15 cellular contexts compared by ENCODE assay signal in genomic region chr5:72007336-72008111, GRCh38.
DNase-seq lines count a peak whose midpoint lies in the region; ATAC-seq and TF ChIP-seq lines count a peak whose summit lies in the region.
"Had no signal": no experiment of that assay in that cellular context is flagged by ENCODE, and none has a peak within 500 bp of the region (broad histone marks: within the 10 kb centered on the region; RNA-seq: fewer than 3 reads in every experiment).

No MANE protein-coding gene starts in this region.

- no peak overlapping the region for H3K27ac ChIP-seq in left ventricle myocardium inferior (replicated peaks)
- H3K27ac ChIP-seq: 22Rv1; BLaER1 treated with 17β-estradiol and CSF1 and Interleukin-3, amounts not matched to agents 10 nM and 100 nM had no signal

- no peaks in the 10 kb centered on the region for H3K27me3 ChIP-seq in BE2C
- no peaks in the 10 kb centered on the region for H3K27me3 ChIP-seq in left ventricle myocardium inferior (ENCODE audit: low read depth)
- H3K27me3 ChIP-seq: BLaER1 treated with 17β-estradiol and CSF1 and Interleukin-3, amounts not matched to agents 10 nM and 100 nM had no signal

- no peaks in the 10 kb centered on the region for H3K9me3 Mint-ChIP-seq in mesothelial cell of epicardium

- no peaks in the 10 kb centered on the region for H3K27me3 Mint-ChIP-seq in mesothelial cell of epicardium (ENCODE audit: low read depth)

- H3K9me3 ChIP-seq in BE2C (no peaks in the 10 kb centered on the region), left ventricle myocardium inferior (replicated peaks) (no peaks in the 10 kb centered on the region)
- H3K9me3 ChIP-seq: BLaER1 treated with 17β-estradiol and CSF1 and Interleukin-3, amounts not matched to agents 10 nM and 100 nM; HAP-1 had no signal

- no peak for TF ChIP-seq CTCF in BE2C (IDR thresholded peaks at IDR 0.05; ENCODE audit: low read depth, low read length)
- TF ChIP-seq CTCF in mesothelial cell of epicardium (IDR thresholded peaks at IDR 0.05; ENCODE audit: unreplicated experiment): no peak
- no peak for TF ChIP-seq CTCF in left ventricle myocardium inferior (IDR thresholded peaks at IDR 0.05; ENCODE audit: borderline replicate concordance)

- no peaks in the 10 kb centered on the region for H3K36me3 ChIP-seq in BE2C
- no peaks in the 10 kb centered on the region for H3K36me3 ChIP-seq in left ventricle myocardium inferior
- H3K36me3 ChIP-seq: BLaER1 treated with 17β-estradiol and CSF1 and Interleukin-3, amounts not matched to agents 10 nM and 100 nM; HAP-1 had no signal

- H3K4me1 Mint-ChIP-seq in mesothelial cell of epicardium: peaks cover 25% of the 10 kb centered on the region
- H3K4me1 Mint-ChIP-seq: CD4-positive, CD25-positive, alpha-beta regulatory T cell had no signal

- intact Hi-C loops in left ventricle myocardium inferior (cut with micrococcal nuclease): no loop called here

- no peaks in the 10 kb centered on the region for H3K36me3 Mint-ChIP-seq in mesothelial cell of epicardium
- H3K36me3 Mint-ChIP-seq: CD4-positive, CD25-positive, alpha-beta regulatory T cell had no signal

- peak; percentile 28 for DNase-seq in BE2C
- peak; percentile 59 for DNase-seq in SK-N-DZ (ENCODE audit: low spot score)
- DNase-seq in cerebellar cortex (ENCODE audit: low spot score): peak; percentile 4
- DNase-seq in mesothelial cell of epicardium (ENCODE audit: low spot score in 2 of 2, unreplicated experiment in 2 of 2): no peak
- no peak for DNase-seq in left ventricle myocardium inferior
- DNase-seq in occipital lobe (lab: John Stamatoyannopoulos, UW): no peak
- DNase-seq in HuH-7.5 (ENCODE audit: low spot score): no peak
- DNase-seq: CD4-positive, CD25-positive, alpha-beta regulatory T cell; DMS53; GF-D8; GOT3 had no signal

- H3K4me3 Mint-ChIP-seq in mesothelial cell of epicardium: no peak overlapping the region
- H3K4me3 Mint-ChIP-seq: CD4-positive, CD25-positive, alpha-beta regulatory T cell had no signal

- H3K4me3 ChIP-seq in BE2C (ENCODE audit: low read depth, low read length) (no peak overlapping the region), left ventricle myocardium inferior (no peak overlapping the region)
- H3K4me3 ChIP-seq: BLaER1 treated with 17β-estradiol and CSF1 and Interleukin-3, amounts not matched to agents 10 nM and 100 nM; HAP-1 had no signal

- peak overlapping the region; percentile 36 for H3K27ac Mint-ChIP-seq in mesothelial cell of epicardium
- H3K27ac Mint-ChIP-seq: CD4-positive, CD25-positive, alpha-beta regulatory T cell had no signal

- H3K4me1 ChIP-seq in BE2C: peaks cover 6% of the 10 kb centered on the region; the same call in 1 of the 2 replicates
- H3K4me1 ChIP-seq in left ventricle myocardium inferior: no peaks in the 10 kb centered on the region

- no peak for ATAC-seq in GM21723 (IDR thresholded peaks at IDR 0.05; ENCODE audit: unreplicated experiment)

Comparison
In these comparisons a context has a peak if more than half of its experiments do, and no peak if none do; other contexts are left out.
1. DNase-seq: peak in BE2C (single experiment), SK-N-DZ (single experiment) and cerebellar cortex (single experiment); none in mesothelial cell of epicardium (0 of 2), left ventricle myocardium inferior (single experiment), occipital lobe (single experiment) and HuH-7.5 (single experiment).